Comparison of ENCODE assay signal across 1 cellular context in the genomic region with DNA sequence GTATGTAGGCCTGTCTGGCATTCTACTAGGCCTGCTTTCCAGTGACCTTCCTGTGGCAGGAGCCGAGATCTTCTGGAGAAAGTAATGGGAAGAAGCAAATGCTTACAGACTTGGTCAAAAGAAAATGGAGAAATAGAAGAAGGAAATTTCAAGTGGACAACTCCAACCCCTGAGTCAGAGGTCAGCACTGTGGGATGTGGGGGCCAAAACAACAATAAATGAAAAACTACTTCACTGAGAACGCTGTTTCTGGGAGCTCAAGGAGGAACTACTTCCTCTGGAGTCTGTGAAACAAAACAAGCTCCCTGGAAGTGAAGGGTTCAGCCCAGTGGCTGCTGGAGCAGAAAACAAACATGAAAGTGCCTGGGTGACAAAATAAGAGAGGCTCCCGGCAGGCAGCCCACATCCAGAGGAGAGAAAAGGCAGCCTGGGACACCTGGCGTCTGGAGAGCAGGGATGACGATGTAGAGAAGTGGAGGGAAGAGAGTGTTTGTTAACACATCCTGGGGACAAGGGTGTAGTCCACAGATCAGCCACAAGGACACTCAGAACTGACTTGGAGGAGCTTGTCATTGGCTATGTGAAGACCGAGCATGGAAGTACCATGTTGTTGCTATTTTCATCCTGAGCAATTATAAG.
TF ChIP-seq lines count a peak whose summit lies in the region.

No MANE protein-coding gene starts in this region.

TF ChIP-seq in K562, 482 proteins besides CTCF, POLR2A, EP300 and RAD21 (continued from another document and continues in another):
- no peak for TF ChIP-seq SAFB2 (IDR thresholded peaks at IDR 0.05; ENCODE audit: borderline replicate concordance, low read depth, low read length, severe bottlenecking)
- TF ChIP-seq SIRT6 (IDR thresholded peaks at IDR 0.05; ENCODE audit: low read depth, low read length) = no peak
- TF ChIP-seq, protein P1, sequence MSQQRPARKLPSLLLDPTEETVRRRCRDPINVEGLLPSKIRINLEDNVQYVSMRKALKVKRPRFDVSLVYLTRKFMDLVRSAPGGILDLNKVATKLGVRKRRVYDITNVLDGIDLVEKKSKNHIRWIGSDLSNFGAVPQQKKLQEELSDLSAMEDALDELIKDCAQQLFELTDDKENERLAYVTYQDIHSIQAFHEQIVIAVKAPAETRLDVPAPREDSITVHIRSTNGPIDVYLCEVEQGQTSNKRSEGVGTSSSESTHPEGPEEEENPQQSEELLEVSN (IDR thresholded peaks at IDR 0.05; ENCODE audit: borderline replicate concordance in 1 of 2, extremely low read depth in 1 of 2, insufficient read depth in 1 of 2, insufficient read length in 1 of 2, low read depth in 1 of 2, low read length in 1 of 2, poor library complexity in 1 of 2, severe bottlenecking in 1 of 2) = peak in 1 of 2 experiments; percentile 37
- TF ChIP-seq, protein P2, sequence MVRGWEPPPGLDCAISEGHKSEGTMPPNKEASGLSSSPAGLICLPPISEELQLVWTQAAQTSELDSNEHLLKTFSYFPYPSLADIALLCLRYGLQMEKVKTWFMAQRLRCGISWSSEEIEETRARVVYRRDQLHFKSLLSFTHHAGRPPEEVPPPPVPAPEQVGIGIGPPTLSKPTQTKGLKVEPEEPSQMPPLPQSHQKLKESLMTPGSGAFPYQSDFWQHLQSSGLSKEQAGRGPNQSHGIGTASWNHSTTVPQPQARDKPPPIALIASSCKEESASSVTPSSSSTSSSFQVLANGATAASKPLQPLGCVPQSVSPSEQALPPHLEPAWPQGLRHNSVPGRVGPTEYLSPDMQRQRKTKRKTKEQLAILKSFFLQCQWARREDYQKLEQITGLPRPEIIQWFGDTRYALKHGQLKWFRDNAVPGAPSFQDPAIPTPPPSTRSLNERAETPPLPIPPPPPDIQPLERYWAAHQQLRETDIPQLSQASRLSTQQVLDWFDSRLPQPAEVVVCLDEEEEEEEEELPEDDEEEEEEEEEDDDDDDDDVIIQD (CRISPR knock-in tag; IDR thresholded peaks at IDR 0.05) = no peak
- TF ChIP-seq, protein P3, sequence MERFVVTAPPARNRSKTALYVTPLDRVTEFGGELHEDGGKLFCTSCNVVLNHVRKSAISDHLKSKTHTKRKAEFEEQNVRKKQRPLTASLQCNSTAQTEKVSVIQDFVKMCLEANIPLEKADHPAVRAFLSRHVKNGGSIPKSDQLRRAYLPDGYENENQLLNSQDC (CRISPR knock-in tag; IDR thresholded peaks at IDR 0.05) = no peak
- TF ChIP-seq SMAD2 (IDR thresholded peaks at IDR 0.05; ENCODE audit: low read depth, low read length) = no peak
- no peak for TF ChIP-seq ZNF77 (CRISPR knock-in tag; IDR thresholded peaks at IDR 0.05)
- TF ChIP-seq SOX6 (IDR thresholded peaks at IDR 0.05) = no peak
- TF ChIP-seq JUND (IDR thresholded peaks at IDR 0.05; ENCODE audit: borderline replicate concordance, low read depth, low read length) = no peak
- no peak; the same call in 2 of the 3 replicates for TF ChIP-seq JUND (tag; IDR thresholded peaks at IDR 0.05; ENCODE audit: borderline replicate concordance, low read depth, low read length)
- TF ChIP-seq KHSRP (IDR thresholded peaks at IDR 0.05) = no peak
- TF ChIP-seq, protein P4, sequence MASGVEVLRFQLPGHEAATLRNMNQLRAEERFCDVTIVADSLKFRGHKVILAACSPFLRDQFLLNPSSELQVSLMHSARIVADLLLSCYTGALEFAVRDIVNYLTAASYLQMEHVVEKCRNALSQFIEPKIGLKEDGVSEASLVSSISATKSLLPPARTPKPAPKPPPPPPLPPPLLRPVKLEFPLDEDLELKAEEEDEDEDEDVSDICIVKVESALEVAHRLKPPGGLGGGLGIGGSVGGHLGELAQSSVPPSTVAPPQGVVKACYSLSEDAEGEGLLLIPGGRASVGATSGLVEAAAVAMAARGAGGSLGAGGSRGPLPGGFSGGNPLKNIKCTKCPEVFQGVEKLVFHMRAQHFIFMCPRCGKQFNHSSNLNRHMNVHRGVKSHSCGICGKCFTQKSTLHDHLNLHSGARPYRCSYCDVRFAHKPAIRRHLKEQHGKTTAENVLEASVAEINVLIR (CRISPR knock-in tag; IDR thresholded peaks at IDR 0.05) = peak; percentile 20; the same call in 1 of the 2 replicates
- TF ChIP-seq, protein P5, sequence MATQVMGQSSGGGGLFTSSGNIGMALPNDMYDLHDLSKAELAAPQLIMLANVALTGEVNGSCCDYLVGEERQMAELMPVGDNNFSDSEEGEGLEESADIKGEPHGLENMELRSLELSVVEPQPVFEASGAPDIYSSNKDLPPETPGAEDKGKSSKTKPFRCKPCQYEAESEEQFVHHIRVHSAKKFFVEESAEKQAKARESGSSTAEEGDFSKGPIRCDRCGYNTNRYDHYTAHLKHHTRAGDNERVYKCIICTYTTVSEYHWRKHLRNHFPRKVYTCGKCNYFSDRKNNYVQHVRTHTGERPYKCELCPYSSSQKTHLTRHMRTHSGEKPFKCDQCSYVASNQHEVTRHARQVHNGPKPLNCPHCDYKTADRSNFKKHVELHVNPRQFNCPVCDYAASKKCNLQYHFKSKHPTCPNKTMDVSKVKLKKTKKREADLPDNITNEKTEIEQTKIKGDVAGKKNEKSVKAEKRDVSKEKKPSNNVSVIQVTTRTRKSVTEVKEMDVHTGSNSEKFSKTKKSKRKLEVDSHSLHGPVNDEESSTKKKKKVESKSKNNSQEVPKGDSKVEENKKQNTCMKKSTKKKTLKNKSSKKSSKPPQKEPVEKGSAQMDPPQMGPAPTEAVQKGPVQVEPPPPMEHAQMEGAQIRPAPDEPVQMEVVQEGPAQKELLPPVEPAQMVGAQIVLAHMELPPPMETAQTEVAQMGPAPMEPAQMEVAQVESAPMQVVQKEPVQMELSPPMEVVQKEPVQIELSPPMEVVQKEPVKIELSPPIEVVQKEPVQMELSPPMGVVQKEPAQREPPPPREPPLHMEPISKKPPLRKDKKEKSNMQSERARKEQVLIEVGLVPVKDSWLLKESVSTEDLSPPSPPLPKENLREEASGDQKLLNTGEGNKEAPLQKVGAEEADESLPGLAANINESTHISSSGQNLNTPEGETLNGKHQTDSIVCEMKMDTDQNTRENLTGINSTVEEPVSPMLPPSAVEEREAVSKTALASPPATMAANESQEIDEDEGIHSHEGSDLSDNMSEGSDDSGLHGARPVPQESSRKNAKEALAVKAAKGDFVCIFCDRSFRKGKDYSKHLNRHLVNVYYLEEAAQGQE (CRISPR knock-in tag; IDR thresholded peaks at IDR 0.05; ENCODE audit: low read depth) = no peak
- TF ChIP-seq FOXK2 (conservative IDR thresholded peaks at IDR 0.05 in 1 of 2, IDR thresholded peaks at IDR 0.05 in 1 of 2; ENCODE audit: low read depth in 2 of 2) = peak; percentile 45 to 48; a peak in 3 of 4 replicates
- TF ChIP-seq TAF7 (tag; IDR thresholded peaks at IDR 0.05) = no peak
- TF ChIP-seq RBM15 (IDR thresholded peaks at IDR 0.05; ENCODE audit: insufficient read depth, low read length) = no peak
- TF ChIP-seq HDGF (IDR thresholded peaks at IDR 0.05) = 0 out of 2 replicates have a peak, but pooled peaks have one; percentile 35
- TF ChIP-seq ZNF785 (CRISPR knock-in tag; IDR thresholded peaks at IDR 0.05) = no peak
- 0 out of 2 replicates have a peak, but pooled peaks have one; percentile 13 for TF ChIP-seq MTA2 (IDR thresholded peaks at IDR 0.05; ENCODE audit: low read depth)
- TF ChIP-seq, protein P6, sequence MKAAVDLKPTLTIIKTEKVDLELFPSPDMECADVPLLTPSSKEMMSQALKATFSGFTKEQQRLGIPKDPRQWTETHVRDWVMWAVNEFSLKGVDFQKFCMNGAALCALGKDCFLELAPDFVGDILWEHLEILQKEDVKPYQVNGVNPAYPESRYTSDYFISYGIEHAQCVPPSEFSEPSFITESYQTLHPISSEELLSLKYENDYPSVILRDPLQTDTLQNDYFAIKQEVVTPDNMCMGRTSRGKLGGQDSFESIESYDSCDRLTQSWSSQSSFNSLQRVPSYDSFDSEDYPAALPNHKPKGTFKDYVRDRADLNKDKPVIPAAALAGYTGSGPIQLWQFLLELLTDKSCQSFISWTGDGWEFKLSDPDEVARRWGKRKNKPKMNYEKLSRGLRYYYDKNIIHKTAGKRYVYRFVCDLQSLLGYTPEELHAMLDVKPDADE (conservative IDR thresholded peaks at IDR 0.05; ENCODE audit: control insufficient read depth, low read depth, low read length) = no peak
- 0 out of 2 replicates have a peak, but pooled peaks have one; percentile 13 for TF ChIP-seq ELF4 (CRISPR knock-in tag; IDR thresholded peaks at IDR 0.05)
- no peak for TF ChIP-seq MXI1 (IDR thresholded peaks at IDR 0.05; ENCODE audit: low read depth, low read length)
- TF ChIP-seq SIN3A (IDR thresholded peaks at IDR 0.05; ENCODE audit: borderline replicate concordance in 2 of 2, control insufficient read depth in 1 of 2, low read depth in 2 of 2, low read length in 2 of 2) = no peak
- no peak for TF ChIP-seq THRAP3 (IDR thresholded peaks at IDR 0.05; ENCODE audit: borderline replicate concordance)
- TF ChIP-seq FOSL1 (tag; conservative IDR thresholded peaks at IDR 0.05) = peak; percentile 40; the same call in 1 of the 2 replicates
- TF ChIP-seq, protein P7, sequence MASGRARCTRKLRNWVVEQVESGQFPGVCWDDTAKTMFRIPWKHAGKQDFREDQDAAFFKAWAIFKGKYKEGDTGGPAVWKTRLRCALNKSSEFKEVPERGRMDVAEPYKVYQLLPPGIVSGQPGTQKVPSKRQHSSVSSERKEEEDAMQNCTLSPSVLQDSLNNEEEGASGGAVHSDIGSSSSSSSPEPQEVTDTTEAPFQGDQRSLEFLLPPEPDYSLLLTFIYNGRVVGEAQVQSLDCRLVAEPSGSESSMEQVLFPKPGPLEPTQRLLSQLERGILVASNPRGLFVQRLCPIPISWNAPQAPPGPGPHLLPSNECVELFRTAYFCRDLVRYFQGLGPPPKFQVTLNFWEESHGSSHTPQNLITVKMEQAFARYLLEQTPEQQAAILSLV (tag; IDR thresholded peaks at IDR 0.05) = peak; percentile 6; the same call in 1 of the 2 replicates
- TF ChIP-seq PHTF2 (CRISPR knock-in tag; IDR thresholded peaks at IDR 0.05) = no peak
- TF ChIP-seq KLF16 (IDR thresholded peaks at IDR 0.05) = no peak
- no peak for TF ChIP-seq RBM17 (IDR thresholded peaks at IDR 0.05; ENCODE audit: borderline replicate concordance, low read depth, low read length)
- no peak for TF ChIP-seq TAF1 (IDR thresholded peaks at IDR 0.05; ENCODE audit: control insufficient read depth, extremely low read depth, insufficient read depth, low read length, severe bottlenecking)
- TF ChIP-seq RBBP5 (IDR thresholded peaks at IDR 0.05; ENCODE audit: borderline replicate concordance, insufficient read depth, low read length, poor library complexity, severe bottlenecking) = peak; percentile 46
- TF ChIP-seq ARHGAP35 (IDR thresholded peaks at IDR 0.05; ENCODE audit: partially characterized antibody) = no peak
- peak; percentile 64; the same call in 1 of the 2 replicates for TF ChIP-seq E2F3 (CRISPR knock-in tag; IDR thresholded peaks at IDR 0.05)
- TF ChIP-seq SPI1 (IDR thresholded peaks at IDR 0.05; ENCODE audit: borderline replicate concordance, low read depth, low read length) = 0 out of 2 replicates have a peak, but pooled peaks have one; percentile 10
- TF ChIP-seq, protein P8, sequence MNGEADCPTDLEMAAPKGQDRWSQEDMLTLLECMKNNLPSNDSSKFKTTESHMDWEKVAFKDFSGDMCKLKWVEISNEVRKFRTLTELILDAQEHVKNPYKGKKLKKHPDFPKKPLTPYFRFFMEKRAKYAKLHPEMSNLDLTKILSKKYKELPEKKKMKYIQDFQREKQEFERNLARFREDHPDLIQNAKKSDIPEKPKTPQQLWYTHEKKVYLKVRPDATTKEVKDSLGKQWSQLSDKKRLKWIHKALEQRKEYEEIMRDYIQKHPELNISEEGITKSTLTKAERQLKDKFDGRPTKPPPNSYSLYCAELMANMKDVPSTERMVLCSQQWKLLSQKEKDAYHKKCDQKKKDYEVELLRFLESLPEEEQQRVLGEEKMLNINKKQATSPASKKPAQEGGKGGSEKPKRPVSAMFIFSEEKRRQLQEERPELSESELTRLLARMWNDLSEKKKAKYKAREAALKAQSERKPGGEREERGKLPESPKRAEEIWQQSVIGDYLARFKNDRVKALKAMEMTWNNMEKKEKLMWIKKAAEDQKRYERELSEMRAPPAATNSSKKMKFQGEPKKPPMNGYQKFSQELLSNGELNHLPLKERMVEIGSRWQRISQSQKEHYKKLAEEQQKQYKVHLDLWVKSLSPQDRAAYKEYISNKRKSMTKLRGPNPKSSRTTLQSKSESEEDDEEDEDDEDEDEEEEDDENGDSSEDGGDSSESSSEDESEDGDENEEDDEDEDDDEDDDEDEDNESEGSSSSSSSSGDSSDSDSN (IDR thresholded peaks at IDR 0.05; ENCODE audit: borderline replicate concordance in 1 of 2, low read depth in 2 of 2, low read length in 2 of 2) = no peak
- TF ChIP-seq, protein P9, sequence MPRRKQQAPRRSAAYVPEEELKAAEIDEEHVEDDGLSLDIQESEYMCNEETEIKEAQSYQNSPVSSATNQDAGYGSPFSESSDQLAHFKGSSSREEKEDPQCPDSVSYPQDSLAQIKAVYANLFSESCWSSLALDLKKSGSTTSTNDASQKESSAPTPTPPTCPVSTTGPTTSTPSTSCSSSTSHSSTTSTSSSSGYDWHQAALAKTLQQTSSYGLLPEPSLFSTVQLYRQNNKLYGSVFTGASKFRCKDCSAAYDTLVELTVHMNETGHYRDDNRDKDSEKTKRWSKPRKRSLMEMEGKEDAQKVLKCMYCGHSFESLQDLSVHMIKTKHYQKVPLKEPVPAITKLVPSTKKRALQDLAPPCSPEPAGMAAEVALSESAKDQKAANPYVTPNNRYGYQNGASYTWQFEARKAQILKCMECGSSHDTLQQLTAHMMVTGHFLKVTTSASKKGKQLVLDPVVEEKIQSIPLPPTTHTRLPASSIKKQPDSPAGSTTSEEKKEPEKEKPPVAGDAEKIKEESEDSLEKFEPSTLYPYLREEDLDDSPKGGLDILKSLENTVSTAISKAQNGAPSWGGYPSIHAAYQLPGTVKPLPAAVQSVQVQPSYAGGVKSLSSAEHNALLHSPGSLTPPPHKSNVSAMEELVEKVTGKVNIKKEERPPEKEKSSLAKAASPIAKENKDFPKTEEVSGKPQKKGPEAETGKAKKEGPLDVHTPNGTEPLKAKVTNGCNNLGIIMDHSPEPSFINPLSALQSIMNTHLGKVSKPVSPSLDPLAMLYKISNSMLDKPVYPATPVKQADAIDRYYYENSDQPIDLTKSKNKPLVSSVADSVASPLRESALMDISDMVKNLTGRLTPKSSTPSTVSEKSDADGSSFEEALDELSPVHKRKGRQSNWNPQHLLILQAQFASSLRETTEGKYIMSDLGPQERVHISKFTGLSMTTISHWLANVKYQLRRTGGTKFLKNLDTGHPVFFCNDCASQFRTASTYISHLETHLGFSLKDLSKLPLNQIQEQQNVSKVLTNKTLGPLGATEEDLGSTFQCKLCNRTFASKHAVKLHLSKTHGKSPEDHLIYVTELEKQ (CRISPR knock-in tag; IDR thresholded peaks at IDR 0.05) = no peak
- TF ChIP-seq, protein P10, sequence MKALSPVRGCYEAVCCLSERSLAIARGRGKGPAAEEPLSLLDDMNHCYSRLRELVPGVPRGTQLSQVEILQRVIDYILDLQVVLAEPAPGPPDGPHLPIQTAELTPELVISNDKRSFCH (CRISPR knock-in tag; IDR thresholded peaks at IDR 0.05) = no peak
- TF ChIP-seq, protein P10 (tag; IDR thresholded peaks at IDR 0.05) = peak; percentile 23; the same call in 1 of the 2 replicates
- TF ChIP-seq SRF (CRISPR knock-in tag; IDR thresholded peaks at IDR 0.05) = no peak
- peak; percentile 13; the same call in 1 of the 2 replicates for TF ChIP-seq SMARCA4 (IDR thresholded peaks at IDR 0.05)
- TF ChIP-seq COPS2 (conservative IDR thresholded peaks at IDR 0.05) = no peak
- TF ChIP-seq RHOXF2B (CRISPR knock-in tag; conservative IDR thresholded peaks at IDR 0.05) = no peak
- no peak for TF ChIP-seq NCOA2 (IDR thresholded peaks at IDR 0.05; ENCODE audit: partially characterized antibody in 2 of 2)
- peak; percentile 39; the same call in 1 of the 2 replicates for TF ChIP-seq GTF2A2 (tag; IDR thresholded peaks at IDR 0.05)
- TF ChIP-seq ZNF12 (CRISPR knock-in tag; IDR thresholded peaks at IDR 0.05) = no peak
- TF ChIP-seq ZNF121 (CRISPR knock-in tag; conservative IDR thresholded peaks at IDR 0.05) = no peak
- no peak for TF ChIP-seq TARDBP (IDR thresholded peaks at IDR 0.05)
